27 cellular contexts compared by ENCODE assay signal in the genomic region with DNA sequence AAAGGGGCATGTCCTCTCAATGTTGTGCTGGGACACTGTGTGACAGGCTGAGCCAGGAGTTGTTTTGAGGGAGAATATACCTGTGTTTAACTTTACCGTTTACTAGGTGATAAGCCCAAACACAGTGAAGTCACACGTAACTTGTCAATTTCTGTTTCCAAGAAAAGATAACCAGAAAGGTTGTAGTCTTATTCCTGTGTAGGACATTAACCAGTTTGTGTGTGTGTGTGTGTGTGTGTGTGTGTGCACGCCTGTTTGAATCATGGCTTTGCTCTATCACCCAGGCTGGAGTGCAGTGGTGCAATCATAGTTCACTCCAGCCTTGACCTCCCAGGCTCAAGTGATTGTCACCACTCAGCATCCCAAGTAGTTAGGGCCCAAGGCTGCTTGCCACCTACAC.
DNase-seq lines count a peak whose midpoint lies in the region; ATAC-seq and TF ChIP-seq lines count a peak whose summit lies in the region.
"Had no signal": no experiment of that assay in that cellular context is flagged by ENCODE, and none has a peak within 500 bp of the region (broad histone marks: within the 10 kb centered on the region; RNA-seq: fewer than 3 reads in every experiment).

No MANE protein-coding gene starts in this region.

- no peak overlapping the region for H3K4me3 Mint-ChIP-seq in activated CD4-positive, alpha-beta T cell treated with anti-CD3 and anti-CD28 coated beads for 36 hours
- H3K4me3 Mint-ChIP-seq in activated CD8-positive, alpha-beta T cell treated with anti-CD3 and anti-CD28 coated beads for 36 hours: no peak overlapping the region
- H3K4me3 Mint-ChIP-seq: endodermal cell; naive thymus-derived CD8-positive, alpha-beta T cell; stimulated activated naive B cell treated with anti-CD40 and anti-IgM and Interleukin-4, amounts not matched to agents 10 μg/mL and 1 μg/mL and 100 μg/mL, for 72 hours; T-helper 17 cell had no signal

- CTCF ChIA-PET in activated CD4-positive, alpha-beta T cell treated with anti-CD3 and anti-CD28 coated beads for 36 hours (lab: Charles Lee): interaction anchor here (0.8 to 0.9 kb wide), 2 partner anchors 9 to 166 kb away, joined by 3 to 5 read pairs; no protein-coding TSS in a partner anchor
- CTCF ChIA-PET in activated CD8-positive, alpha-beta T cell treated with anti-CD3 and anti-CD28 coated beads for 36 hours (lab: Charles Lee): no interaction called here

- H3K9me3 Mint-ChIP-seq in activated CD4-positive, alpha-beta T cell treated with anti-CD3 and anti-CD28 coated beads for 36 hours (ENCODE audit: low read depth): peaks cover 9% of the 10 kb centered on the region
- H3K9me3 Mint-ChIP-seq in activated CD8-positive, alpha-beta T cell treated with anti-CD3 and anti-CD28 coated beads for 36 hours: peaks cover 8% of the 10 kb centered on the region

- H3K36me3 Mint-ChIP-seq in activated CD4-positive, alpha-beta T cell treated with anti-CD3 and anti-CD28 coated beads for 36 hours (ENCODE audit: low read depth): peaks cover 20% of the 10 kb centered on the region
- peaks cover 24% of the 10 kb centered on the region for H3K36me3 Mint-ChIP-seq in activated CD8-positive, alpha-beta T cell treated with anti-CD3 and anti-CD28 coated beads for 36 hours (ENCODE audit: low read depth)

- POLR2A ChIA-PET in activated CD4-positive, alpha-beta T cell treated with anti-CD3 and anti-CD28 coated beads for 36 hours (lab: Charles Lee): no interaction called here
- POLR2A ChIA-PET in activated CD8-positive, alpha-beta T cell treated with anti-CD3 and anti-CD28 coated beads for 36 hours (lab: Charles Lee): no interaction called here

- H3K4me3 ChIP-seq in body of pancreas: no peak overlapping the region
- H3K4me3 ChIP-seq: esophagus muscularis mucosa, HAP-1, heart left ventricle, lower lobe of right lung, psoas muscle, suprapubic skin had no signal

- TF ChIP-seq POLR2A in body of pancreas (IDR thresholded peaks at IDR 0.05): no peak

- no peaks in the 10 kb centered on the region for H3K4me1 ChIP-seq in body of pancreas
- H3K4me1 ChIP-seq: HAP-1, lower lobe of right lung, psoas muscle had no signal

- H3K27ac ChIP-seq in epithelial cell of prostate (peak overlapping the region; percentile 45), body of pancreas (no peak overlapping the region)
- H3K27ac ChIP-seq: esophagus muscularis mucosa, heart left ventricle, lower lobe of right lung, psoas muscle, suprapubic skin, VCaP had no signal

- H3K27ac Mint-ChIP-seq in activated CD4-positive, alpha-beta T cell treated with anti-CD3 and anti-CD28 coated beads for 36 hours: peak overlapping the region; percentile 19
- H3K27ac Mint-ChIP-seq in activated CD8-positive, alpha-beta T cell treated with anti-CD3 and anti-CD28 coated beads for 36 hours: peak overlapping the region; percentile 64
- H3K27ac Mint-ChIP-seq: endodermal cell; stimulated activated naive B cell treated with anti-CD40 and anti-IgM and Interleukin-4, amounts not matched to agents 10 μg/mL and 1 μg/mL and 100 μg/mL, for 72 hours; T-helper 17 cell had no signal

- no peaks in the 10 kb centered on the region for H3K36me3 ChIP-seq in body of pancreas (replicated peaks in 1 of 2; ENCODE audit: insufficient read depth in 1 of 2, low read depth in 2 of 2)
- H3K36me3 ChIP-seq: esophagus muscularis mucosa, HAP-1, heart left ventricle, lower lobe of right lung, suprapubic skin had no signal

- H3K27me3 ChIP-seq in body of pancreas: no peaks in the 10 kb centered on the region
- H3K27me3 ChIP-seq: esophagus muscularis mucosa, heart left ventricle, suprapubic skin had no signal

- peaks cover 35% of the 10 kb centered on the region for H3K4me1 Mint-ChIP-seq in activated CD4-positive, alpha-beta T cell treated with anti-CD3 and anti-CD28 coated beads for 36 hours
- peaks cover 28% of the 10 kb centered on the region for H3K4me1 Mint-ChIP-seq in activated CD8-positive, alpha-beta T cell treated with anti-CD3 and anti-CD28 coated beads for 36 hours (ENCODE audit: low read depth)
- H3K4me1 Mint-ChIP-seq: T-helper 17 cell had no signal

- TF ChIP-seq CTCF in activated CD8-positive, alpha-beta T cell treated with anti-CD3 and anti-CD28 coated beads for 36 hours (IDR thresholded peaks at IDR 0.05): no peak
- no peak for TF ChIP-seq CTCF in body of pancreas (IDR thresholded peaks at IDR 0.05)

- H3K27me3 Mint-ChIP-seq in activated CD4-positive, alpha-beta T cell treated with anti-CD3 and anti-CD28 coated beads for 36 hours: no peaks in the 10 kb centered on the region
- no peaks in the 10 kb centered on the region for H3K27me3 Mint-ChIP-seq in activated CD8-positive, alpha-beta T cell treated with anti-CD3 and anti-CD28 coated beads for 36 hours
- H3K27me3 Mint-ChIP-seq: naive thymus-derived CD8-positive, alpha-beta T cell; stimulated activated naive B cell treated with anti-CD40 and anti-IgM and Interleukin-4, amounts not matched to agents 10 μg/mL and 1 μg/mL and 100 μg/mL, for 72 hours; T-helper 17 cell had no signal

- intact Hi-C loops in activated CD4-positive, alpha-beta T cell treated with anti-CD3 and anti-CD28 coated beads for 36 hours (cut with DNase I, micrococcal nuclease): no loop called here
- intact Hi-C loops in activated CD8-positive, alpha-beta T cell treated with anti-CD3 and anti-CD28 coated beads for 36 hours (cut with micrococcal nuclease): no loop called here
- intact Hi-C loops in body of pancreas (cut with DNase I): no loop called here

- 56 to 59% methylated on average over 3 of the region's 3 CpGs for WGBS in body of pancreas, 2 donors

- ATAC-seq in activated CD4-positive, alpha-beta T cell treated with anti-CD3 and anti-CD28 coated beads for 36 hours: no peak
- no peak for ATAC-seq in activated CD8-positive, alpha-beta T cell treated with anti-CD3 and anti-CD28 coated beads for 36 hours
- no peak for ATAC-seq in body of pancreas
- ATAC-seq: lower lobe of right lung; naive thymus-derived CD8-positive, alpha-beta T cell; stimulated activated naive B cell treated with anti-CD40 and anti-IgM and Interleukin-4, amounts not matched to agents 10 μg/mL and 1 μg/mL and 100 μg/mL, for 72 hours; T-helper 17 cell had no signal

- DNase-seq in activated CD4-positive, alpha-beta T cell treated with anti-CD3 and anti-CD28 coated beads for 36 hours: no peak
- DNase-seq in activated CD4-positive, alpha-beta T cell treated with anti-CD3 and anti-CD28 coated beads, Interleukin-2, amount 50 U/mL, for 1 hour: no peak
- no peak for DNase-seq in activated CD8-positive, alpha-beta T cell treated with anti-CD3 and anti-CD28 coated beads for 36 hours
- no peak for DNase-seq in epithelial cell of prostate (ENCODE audit: low read depth, low spot score)
- peak; percentile 47 for DNase-seq in renal cortical epithelial cell (ENCODE audit: low read depth)
- no peak for DNase-seq in body of pancreas
- DNase-seq in SW 1271 (lab: John Stamatoyannopoulos, UW): no peak
- no peak for DNase-seq in activated CD4-positive, CD25-positive, alpha-beta regulatory T cell treated with anti-CD3 and anti-CD28 coated beads, Interleukin-2, amount 50 U/mL, for 72 hours
- DNase-seq: DND-41; endodermal cell; foreskin fibroblast; GF-D8; heart left ventricle; kidney; lower lobe of right lung; naive thymus-derived CD8-positive, alpha-beta T cell; NCI-H2029; NCI-H524 treated with DMSO at 0.1 percent for 48 hours; NK-92 treated with Interleukin-12 subunit alpha and Interleukin-12 subunit beta, amount 100 ng/mL, for 24 hours; nucleus accumbens; psoas muscle; stimulated activated naive B cell treated with anti-CD40 and anti-IgM and Interleukin-4, amounts not matched to agents 10 μg/mL and 1 μg/mL and 100 μg/mL, for 72 hours; T-helper 17 cell had no signal

- no peaks in the 10 kb centered on the region for H3K9me3 ChIP-seq in body of pancreas
- H3K9me3 ChIP-seq: esophagus muscularis mucosa, lower lobe of right lung, psoas muscle had no signal
